Comparison of ENCODE assay signal across 10 cellular contexts in genomic region chr22:36453855-36454378, GRCh38. TPM values are rescaled to one million over a fixed set of nuclear protein-coding genes. Genes with fewer than 3 reads are reported as not detected.
DNase-seq lines count a peak whose midpoint lies in the region; ATAC-seq and TF ChIP-seq lines count a peak whose summit lies in the region.
"Had no signal": no experiment of that assay in that cellular context is flagged by ENCODE, and none has a peak within 500 bp of the region (broad histone marks: within the 10 kb centered on the region; RNA-seq: fewer than 3 reads in every experiment).

No MANE protein-coding gene starts in this region.

- 93% methylated on average over 16 of the region's 16 CpGs for WGBS in esophagus muscularis mucosa

- POLR2A ChIA-PET in WTC11 (lab: Charles Lee) = interaction anchor here (1.1 to 2.0 kb wide), 4 partner anchors 44 to 123 kb away, joined by 5 to 9 read pairs (median 6); partner anchors contain the start of gene MYH9

- intact Hi-C loops in esophagus muscularis mucosa (cut with DNase I) = no loop called here

- no peak for TF ChIP-seq CTCF in WTC11 (IDR thresholded peaks at IDR 0.05)
- no peak for TF ChIP-seq CTCF in esophagus muscularis mucosa (IDR thresholded peaks at IDR 0.05)

- ATAC-seq in WTC11 (no peak), HG03025 (IDR thresholded peaks at IDR 0.05; ENCODE audit: low FRiP score, unreplicated experiment) (no peak), GM21447 (IDR thresholded peaks at IDR 0.05; ENCODE audit: unreplicated experiment) (no peak), esophagus mucosa (no peak), GM19035 (IDR thresholded peaks at IDR 0.05; ENCODE audit: unreplicated experiment) (no peak)

- no peak overlapping the region; the same call in 1 of the 2 replicates for H3K27ac Mint-ChIP-seq in WTC11
- H3K27ac Mint-ChIP-seq: HFFc6 had no signal

- H3K4me3 ChIP-seq in esophagus muscularis mucosa = peak overlapping the region; percentile 46 to 73 (median 58)
- no peak overlapping the region for H3K4me3 ChIP-seq in skin epidermis

- no peak for TF ChIP-seq POLR2A in esophagus muscularis mucosa (IDR thresholded peaks at IDR 0.05; ENCODE audit: low read depth)

- peak overlapping the region; percentile 56 for H3K4me3 Mint-ChIP-seq in WTC11

- no peaks in the 10 kb centered on the region for H3K36me3 Mint-ChIP-seq in WTC11

- H3K4me1 Mint-ChIP-seq in WTC11 = peaks cover 31% of the 10 kb centered on the region

- no peaks in the 10 kb centered on the region for H3K9me3 ChIP-seq in esophagus muscularis mucosa

- CTCF ChIA-PET in WTC11 (lab: Charles Lee) = interaction anchor here (0.6 to 2.0 kb wide), 4 partner anchors 9 to 153 kb away, joined by 3 to 7 read pairs (median 4); no protein-coding TSS in a partner anchor

- no peaks in the 10 kb centered on the region for H3K36me3 ChIP-seq in esophagus muscularis mucosa

- no peaks in the 10 kb centered on the region for H3K9me3 Mint-ChIP-seq in WTC11
- H3K9me3 Mint-ChIP-seq: HFFc6 had no signal

- no peaks in the 10 kb centered on the region for H3K27me3 ChIP-seq in esophagus muscularis mucosa

- H3K4me1 ChIP-seq in esophagus muscularis mucosa = peaks cover 69 to 89% (median 87%) of the 10 kb centered on the region in 4 donors

- no peak for TF ChIP-seq EP300 in esophagus muscularis mucosa (IDR thresholded peaks at IDR 0.05)

- peaks cover 7% of the 10 kb centered on the region for H3K27me3 Mint-ChIP-seq in WTC11 (ENCODE audit: low read depth)

- DNase-seq in D341Med (ENCODE audit: low spot score) = peak; percentile 31
- DNase-seq in WTC11 (ENCODE audit: low spot score) = no peak
- no peak for DNase-seq in esophagus muscularis mucosa (ENCODE audit: extremely low spot score)
- DNase-seq: HFFc6, NCI-H1417 treated with DMSO at 0.1 percent for 48 hours had no signal

- H3K27ac ChIP-seq in esophagus muscularis mucosa (replicated peaks in 1 of 4) (peak overlapping the region; percentile 84 to 97 (median 92)), skin epidermis (peak overlapping the region in 14 of 21 experiments; percentile 0 to 97 (median 76))

TF ChIP-seq in WTC11, 78 proteins besides CTCF, POLR2A, EP300 and RAD21:
- TF ChIP-seq ZNF138 (CRISPR knock-in tag; conservative IDR thresholded peaks at IDR 0.05) (no peak), ZNF416 (CRISPR knock-in tag; IDR thresholded peaks at IDR 0.05) (no peak), FOXP1 (CRISPR knock-in tag; IDR thresholded peaks at IDR 0.05; ENCODE audit: borderline replicate concordance) (0 out of 2 replicates have a peak, but pooled peaks have one; percentile 27), NFYB (CRISPR knock-in tag; conservative IDR thresholded peaks at IDR 0.05; ENCODE audit: low read depth) (no peak), ZNF121 (CRISPR knock-in tag; IDR thresholded peaks at IDR 0.05) (peak; percentile 62; the same call in 1 of the 2 replicates), RELA (CRISPR knock-in tag; IDR thresholded peaks at IDR 0.05; ENCODE audit: borderline replicate concordance) (no peak)
TF ChIP-seq in WTC11: peak in this region for 2.

RNA-seq across cellular contexts. Expression of gene TXN2, which starts 27.5 kb away (rescaled TPM):
- total RNA-seq in WTC11 (2021) (57.6 to 61.6 TPM (median 58.8 TPM) in 3 replicates), esophagus muscularis mucosa (10 to 100 TPM; 34.9 to 56.5 (median 47.2) TPM), esophagus mucosa (103 TPM)

RNA-seq across cellular contexts. Expression of gene FOXRED2, which starts 52.9 kb away (rescaled TPM):
- total RNA-seq in WTC11 (2021) (20.1 to 35.5 TPM (median 31.7 TPM) in 3 replicates), esophagus muscularis mucosa (10 to 100 TPM in 1 of 4 donors, 1 to 10 TPM in 3; 4.6 to 12.5 (median 5.4) TPM), esophagus mucosa (8.7 TPM)

Comparison
In these comparisons a context has a peak if more than half of its experiments do, and no peak if none do; other contexts are left out.
1. H3K4me3 ChIP-seq: peak in esophagus muscularis mucosa (4 of 4); none in skin epidermis (0 of 7).